In the genomic region with DNA sequence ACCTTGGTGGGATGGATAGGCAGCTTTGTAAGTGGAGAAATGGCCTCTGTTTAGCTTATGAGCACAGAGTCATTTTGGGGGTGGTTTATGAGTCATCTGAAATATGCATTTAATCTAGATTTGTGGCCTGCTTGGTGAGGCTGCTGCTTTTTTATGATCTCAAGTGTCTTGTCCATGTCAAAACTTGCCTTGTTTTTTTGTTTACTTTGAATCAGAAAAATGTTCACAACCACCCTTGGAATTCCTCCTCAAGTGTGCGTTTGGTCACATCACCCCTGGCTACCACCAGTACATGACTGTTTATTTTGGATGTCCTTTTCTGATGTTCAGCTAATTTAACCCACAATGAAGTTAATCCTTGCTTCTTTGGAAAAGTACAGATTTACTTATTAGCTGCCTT, we compare ENCODE assay signal across 9 cellular contexts.
A peak's percentile ranks its signal among the peaks of the same experiment; 100 is the strongest.
DNase-seq lines count a peak whose midpoint lies in the region; ATAC-seq, FAIRE-seq and TF ChIP-seq lines count a peak whose summit lies in the region.
"Had no signal": no experiment of that assay in that cellular context is flagged by ENCODE, and none has a peak within 500 bp of the region (broad histone marks: within the 10 kb centered on the region; RNA-seq: fewer than 3 reads in every experiment).

No MANE protein-coding gene starts in this region.

- no peaks in the 10 kb centered on the region for H4K20me1 ChIP-seq in keratinocyte (ENCODE audit: control insufficient read depth, extremely low read depth, insufficient read depth, low read length)

- no peak overlapping the region for H2AFZ ChIP-seq in keratinocyte (ENCODE audit: control insufficient read depth, low read length)

- FAIRE-seq in keratinocyte (lab: Jason Lieb, UNC), result peak; percentile 89

- H3K27me3 ChIP-seq in HAP-1 (ENCODE audit: low read depth) (no peaks in the 10 kb centered on the region), keratinocyte (ENCODE audit: control insufficient read depth, extremely low read depth, insufficient read depth, low read length) (no peaks in the 10 kb centered on the region)
- H3K27me3 ChIP-seq: Peyer's patch had no signal

- H3K4me1 ChIP-seq in HAP-1 (peaks cover 35% of the 10 kb centered on the region), keratinocyte (ENCODE audit: control insufficient read depth, extremely low read depth, insufficient read depth, low read length) (peaks cover 39% of the 10 kb centered on the region)

- H3K9me1 ChIP-seq in keratinocyte (ENCODE audit: control insufficient read depth, extremely low read depth, insufficient read depth, low read length), result no peaks in the 10 kb centered on the region

- DNase-seq in AG04449 (ENCODE audit: low read depth, low spot score) (peak; percentile 81), HAP-1 (ENCODE audit: low spot score in 2 of 2) (peak; percentile 54 to 83), keratinocyte (ENCODE audit: low read depth, low spot score) (no peak), posterior cingulate gyrus (no peak), endothelial cell (ENCODE audit: low spot score) (no peak)
- DNase-seq: Peyer's patch had no signal

- H3K27ac ChIP-seq in keratinocyte (ENCODE audit: control insufficient read depth, insufficient read depth, low read length), result peak overlapping the region; percentile 76
- H3K27ac ChIP-seq: Peyer's patch had no signal

- H3K9me3 ChIP-seq in HAP-1, result no peaks in the 10 kb centered on the region
- H3K9me3 ChIP-seq in keratinocyte (ENCODE audit: control insufficient read depth, low read depth, low read length), result no peaks in the 10 kb centered on the region
- H3K9me3 ChIP-seq: Peyer's patch had no signal

- H3K4me1 Mint-ChIP-seq in activated T-helper 17 cell treated with anti-CD3 and anti-CD28 coated beads, Interleukin-2, amount 50 U/mL, for 72 hours, result peaks cover 14% of the 10 kb centered on the region
- H3K4me1 Mint-ChIP-seq in endothelial cell (ENCODE audit: unreplicated experiment), result peaks cover 3% of the 10 kb centered on the region

- H3K27ac Mint-ChIP-seq in activated T-helper 17 cell treated with anti-CD3 and anti-CD28 coated beads, Interleukin-2, amount 50 U/mL, for 72 hours, result no peak overlapping the region
- no peak overlapping the region for H3K27ac Mint-ChIP-seq in endothelial cell (ENCODE audit: unreplicated experiment)

- no peaks in the 10 kb centered on the region for H3K27me3 Mint-ChIP-seq in activated T-helper 17 cell treated with anti-CD3 and anti-CD28 coated beads, Interleukin-2, amount 50 U/mL, for 72 hours
- peaks cover 1% of the 10 kb centered on the region for H3K27me3 Mint-ChIP-seq in endothelial cell (ENCODE audit: unreplicated experiment)

- peaks cover 26% of the 10 kb centered on the region for H3K79me2 ChIP-seq in keratinocyte (ENCODE audit: control insufficient read depth, insufficient read depth, low read length)

- CTCF ChIA-PET in AG04449 (lab: Yijun Ruan, JAX), result interaction anchor here (0.9 to 2.6 kb wide), 10 partner anchors 13 to 1168 kb away, joined by 3 to 12 read pairs (median 3); partner anchors contain the start of gene IRX5

- no peak overlapping the region for H3K4me3 Mint-ChIP-seq in activated T-helper 17 cell treated with anti-CD3 and anti-CD28 coated beads, Interleukin-2, amount 50 U/mL, for 72 hours
- no peak overlapping the region for H3K4me3 Mint-ChIP-seq in endothelial cell (ENCODE audit: unreplicated experiment)

- ATAC-seq in activated T-helper 17 cell treated with anti-CD3 and anti-CD28 coated beads, Interleukin-2, amount 50 U/mL, for 72 hours (replicated peaks), result peak; percentile 89
- ATAC-seq in GM21447 (IDR thresholded peaks at IDR 0.05; ENCODE audit: unreplicated experiment), result no peak
- no peak for ATAC-seq in GM19455 (IDR thresholded peaks at IDR 0.05; ENCODE audit: unreplicated experiment)

- no peaks in the 10 kb centered on the region for H3K9me3 Mint-ChIP-seq in activated T-helper 17 cell treated with anti-CD3 and anti-CD28 coated beads, Interleukin-2, amount 50 U/mL, for 72 hours
- H3K9me3 Mint-ChIP-seq in endothelial cell (ENCODE audit: unreplicated experiment), result no peaks in the 10 kb centered on the region

- no peak overlapping the region for H3K4me3 ChIP-seq in AG04449 (ENCODE audit: low read depth, low read length)
- H3K4me3 ChIP-seq in HAP-1, result no peak overlapping the region
- no peak overlapping the region for H3K4me3 ChIP-seq in keratinocyte (ENCODE audit: control insufficient read depth in 2 of 3, extremely low read depth in 1 of 3, insufficient read depth in 2 of 3, low read depth in 1 of 3, low read length in 3 of 3)
- H3K4me3 ChIP-seq: Peyer's patch had no signal

- H3K4me2 ChIP-seq in keratinocyte (ENCODE audit: control insufficient read depth, extremely low read depth, insufficient read depth, low read depth, low read length), result peak overlapping the region; percentile 37

- intact Hi-C loops in posterior cingulate gyrus (cut with DNase I), result no loop called here

- POLR2A ChIA-PET in AG04449 (lab: Yijun Ruan, JAX), result interaction anchor here (0.6 to 0.9 kb wide), 2 partner anchors 500 to 517 kb away, joined by 3 read pairs; no protein-coding TSS in a partner anchor

- peak overlapping the region; percentile 28 for H3K9ac ChIP-seq in keratinocyte (ENCODE audit: control insufficient read depth, extremely low read depth, insufficient read depth, low read length)

- dilution Hi-C loops in keratinocyte (cut with MboI; ENCODE audit: extremely low pct_ligation_motif_present, low sequenced_read_pairs), result no loop called here

- no peaks in the 10 kb centered on the region for H3K36me3 Mint-ChIP-seq in activated T-helper 17 cell treated with anti-CD3 and anti-CD28 coated beads, Interleukin-2, amount 50 U/mL, for 72 hours (ENCODE audit: low read depth)
- H3K36me3 Mint-ChIP-seq in endothelial cell (ENCODE audit: low read depth, unreplicated experiment), result no peaks in the 10 kb centered on the region

- H3K36me3 ChIP-seq in HAP-1 (replicated peaks), result no peaks in the 10 kb centered on the region
- no peaks in the 10 kb centered on the region for H3K36me3 ChIP-seq in keratinocyte (ENCODE audit: control insufficient read depth in 2 of 2, extremely low read depth in 1 of 2, insufficient read depth in 2 of 2, low read length in 2 of 2)
- H3K36me3 ChIP-seq: Peyer's patch had no signal

- TF ChIP-seq CTCF in AG04449 (IDR thresholded peaks at IDR 0.05; ENCODE audit: insufficient read depth, low read length, missing control alignments), result no peak
- no peak for TF ChIP-seq CTCF in keratinocyte (optimal IDR thresholded peaks at IDR 0.05 in 1 of 3, IDR thresholded peaks at IDR 0.05 in 1 of 3, conservative IDR thresholded peaks at IDR 0.05 in 1 of 3; ENCODE audit: extremely low read depth in 1 of 3, insufficient read depth in 2 of 3, low read length in 3 of 3)
- no peak for TF ChIP-seq CTCF in endothelial cell (IDR thresholded peaks at IDR 0.05; ENCODE audit: unreplicated experiment)

- in situ Hi-C loops in HAP-1 (cut with MboI; ENCODE audit: low sequenced_read_pairs), result loop anchor here (10.0 to 25.0 kb wide), 3 partner anchors 214 to 1169 kb away; partner anchors contain the start of genes IRX3 and IRX5

Comparison
In these comparisons a context has a peak if more than half of its experiments do, and no peak if none do; other contexts are left out.
1. DNase-seq: peak in AG04449 (single experiment) and HAP-1 (2 of 2); none in keratinocyte (single experiment), posterior cingulate gyrus (0 of 10) and endothelial cell (single experiment).